24 cellular contexts compared by ENCODE assay signal in the genomic region with DNA sequence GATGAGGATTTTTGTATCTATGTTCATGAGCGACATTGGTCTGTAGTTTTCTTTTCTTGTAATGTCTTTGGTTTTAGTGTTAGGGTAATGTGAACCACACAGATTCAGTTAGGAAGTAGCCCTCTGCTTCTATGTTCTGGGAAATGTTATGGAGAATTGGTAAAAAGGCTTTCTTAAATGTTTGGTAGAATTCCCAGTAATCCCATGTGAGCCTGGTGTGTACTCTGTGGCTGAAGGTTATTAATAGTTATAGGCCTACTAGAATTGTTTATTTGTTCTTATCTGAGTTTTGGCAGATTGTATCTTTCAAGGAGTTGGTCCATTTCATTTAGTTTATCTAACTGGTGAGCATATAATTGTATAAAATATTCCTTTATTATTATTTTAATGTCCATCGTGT.
"Had no signal": no experiment of that assay in that cellular context is flagged by ENCODE, and none has a peak within 500 bp of the region (broad histone marks: within the 10 kb centered on the region; RNA-seq: fewer than 3 reads in every experiment).

No MANE protein-coding gene starts in this region.

- DNase-seq: colonic mucosa; cortex of kidney; dermis blood vessel endothelial cell; dorsolateral prefrontal cortex; effector CD4-positive, alpha-beta T cell; effector CD8-positive, alpha-beta T cell; effector memory CD4-positive, alpha-beta T cell; effector memory CD8-positive, alpha-beta T cell; endodermal cell; erythroblast; esophagus squamous epithelium; foreskin fibroblast; foreskin keratinocyte; foreskin melanocyte; gastrocnemius medialis; glutamatergic neuron; head of caudate nucleus; heart left ventricle; heart right ventricle had no signal

- H3K4me3 ChIP-seq: colonic mucosa, coronary artery, dorsolateral prefrontal cortex, esophagus muscularis mucosa, esophagus squamous epithelium, gastrocnemius medialis, gastroesophageal sphincter, heart left ventricle, heart right ventricle had no signal

- ATAC-seq: effector memory CD8-positive, alpha-beta T cell; esophagus mucosa; foreskin keratinocyte; gastrocnemius medialis; gastroesophageal sphincter had no signal

- H3K27me3 ChIP-seq: colonic mucosa, dorsolateral prefrontal cortex, esophagus muscularis mucosa, esophagus squamous epithelium, foreskin keratinocyte, gastrocnemius medialis, gastroesophageal sphincter, heart left ventricle, heart right ventricle had no signal

- H3K27ac ChIP-seq: colonic mucosa, coronary artery, dorsolateral prefrontal cortex, epithelial cell of prostate, esophagus muscularis mucosa, esophagus squamous epithelium, foreskin keratinocyte, gastrocnemius medialis, gastroesophageal sphincter had no signal

- H3K4me1 ChIP-seq: colonic mucosa, esophagus muscularis mucosa, esophagus squamous epithelium, foreskin keratinocyte, gastrocnemius medialis, gastroesophageal sphincter, heart left ventricle, heart right ventricle had no signal

- H3K9me3 ChIP-seq: colonic mucosa, esophagus squamous epithelium, gastrocnemius medialis, gastroesophageal sphincter had no signal

- H3K36me3 ChIP-seq: colonic mucosa, esophagus muscularis mucosa, esophagus squamous epithelium, gastrocnemius medialis, gastroesophageal sphincter, heart left ventricle, heart right ventricle had no signal
